In the genomic region with DNA sequence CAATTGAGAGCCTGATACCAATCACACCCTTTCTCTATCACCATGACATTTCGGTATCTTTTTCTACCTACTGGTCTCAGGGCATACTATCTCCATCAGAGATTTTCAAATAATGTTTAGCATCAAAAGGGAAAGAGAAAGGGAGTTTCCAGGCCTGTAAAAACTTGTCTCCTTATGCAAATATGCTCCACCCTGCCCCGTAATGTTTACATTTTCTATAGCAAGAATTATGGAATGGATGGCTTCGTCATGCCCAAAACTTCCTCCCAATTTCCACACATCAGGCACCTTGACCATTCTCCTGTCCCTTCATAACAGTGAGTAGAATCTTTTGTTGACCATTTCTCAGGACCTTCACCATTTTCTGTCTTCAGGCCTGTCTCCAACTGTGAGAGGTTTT, we compare ENCODE assay signal across 23 cellular contexts. TPM values are rescaled to one million over a fixed set of nuclear protein-coding genes. Genes with fewer than 3 reads are reported as not detected.
"Had no signal": no experiment of that assay in that cellular context is flagged by ENCODE, and none has a peak within 500 bp of the region (broad histone marks: within the 10 kb centered on the region; RNA-seq: fewer than 3 reads in every experiment).

No MANE protein-coding gene starts in this region.

- H3K27ac Mint-ChIP-seq: activated CD4-positive, alpha-beta T cell treated with anti-CD3 and anti-CD28 coated beads for 36 hours; activated naive CD8-positive, alpha-beta T cell; activated T-cell treated with anti-CD3 and anti-CD28 coated beads, Interleukin-2, amount 50 U/mL, for 24 hours; activated T-helper 2 cell treated with anti-CD3 and anti-CD28 coated beads, Interferon-gamma antibody, Interleukin-2, Interleukin-4, amounts not matched to agents 10 μg/mL and 5 μg/mL and 100 μg/mL, durations not matched to agents 14 hours and 24 hours and 36 hours; nephron progenitor cell; WTC11 had no signal

- DNase-seq: activated CD4-positive, alpha-beta T cell treated with anti-CD3 and anti-CD28 coated beads for 36 hours; activated CD4-positive, alpha-beta T cell treated with anti-CD3 and anti-CD28 coated beads, Interleukin-2, amount 50 U/mL, for 4 hours; activated CD8-positive, alpha-beta memory T cell treated with anti-CD3 and anti-CD28 coated beads for 24 hours; activated CD8-positive, alpha-beta memory T cell treated with anti-CD3 and anti-CD28 coated beads, Interleukin-2, amount 50 U/mL, for 4 hours; activated naive CD4-positive, alpha-beta T cell; activated T-cell treated with anti-CD3 and anti-CD28 coated beads, Interleukin-2, amount 50 U/mL, for 24 hours; erythroblast; gastrocnemius medialis; head of caudate nucleus; left cardiac atrium; mesenchymal stem cell; nephron progenitor cell; pancreas; psoas muscle; stimulated activated CD4-positive, alpha-beta T cell treated with anti-CD3 and anti-CD28 coated beads, Interleukin-4, amount 100 ng/mL, for 24 hours; stimulated activated naive CD4-positive, alpha-beta T cell treated with Interleukin-2 at 50 U/mL for 16 hours; T-helper 1 cell; T-helper 9 cell; upper lobe of left lung had no signal

- H3K4me3 Mint-ChIP-seq: activated CD4-positive, alpha-beta T cell treated with anti-CD3 and anti-CD28 coated beads for 36 hours; activated naive CD8-positive, alpha-beta T cell; activated T-cell treated with anti-CD3 and anti-CD28 coated beads, Interleukin-2, amount 50 U/mL, for 24 hours; nephron progenitor cell; WTC11 had no signal

- H3K9me3 Mint-ChIP-seq: activated T-helper 2 cell treated with anti-CD3 and anti-CD28 coated beads, Interferon-gamma antibody, Interleukin-2, Interleukin-4, amounts not matched to agents 10 μg/mL and 5 μg/mL and 100 μg/mL, durations not matched to agents 14 hours and 24 hours and 36 hours; WTC11 had no signal

- ATAC-seq: activated CD4-positive, alpha-beta T cell treated with anti-CD3 and anti-CD28 coated beads for 36 hours; gastrocnemius medialis; left cardiac atrium; pancreas; psoas muscle; WTC11 had no signal

- H3K36me3 Mint-ChIP-seq: activated naive CD8-positive, alpha-beta T cell; WTC11 had no signal

- H3K27me3 Mint-ChIP-seq: activated CD4-positive, alpha-beta T cell treated with anti-CD3 and anti-CD28 coated beads for 36 hours; activated naive CD8-positive, alpha-beta T cell; activated T-cell treated with anti-CD3 and anti-CD28 coated beads, Interleukin-2, amount 50 U/mL, for 24 hours had no signal

RNA-seq across cellular contexts. Expression of a gene that starts 30.9 kb away (rescaled TPM):
- total RNA-seq: astrocyte had no signal
